9 cellular contexts compared by ENCODE assay signal in the genomic region with DNA sequence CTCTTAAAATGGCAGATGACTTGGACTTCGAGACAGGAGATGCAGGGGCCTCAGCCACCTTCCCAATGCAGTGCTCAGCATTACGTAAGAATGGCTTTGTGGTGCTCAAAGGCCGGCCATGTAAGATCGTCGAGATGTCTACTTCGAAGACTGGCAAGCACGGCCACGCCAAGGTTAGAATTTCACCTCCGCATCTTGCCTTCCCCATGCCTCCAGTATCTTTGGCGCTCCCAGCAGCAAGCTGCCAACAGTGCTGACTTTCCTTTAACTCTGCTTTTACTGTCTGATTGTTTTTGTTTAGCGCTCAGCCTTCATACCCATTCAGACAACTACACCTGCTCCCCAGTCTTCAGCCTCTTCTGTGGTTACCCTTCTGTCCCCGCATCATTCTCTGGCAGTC. TPM values are rescaled to one million over a fixed set of nuclear protein-coding genes. Genes with fewer than 3 reads are reported as not detected.
DNase-seq lines count a peak whose midpoint lies in the region; ATAC-seq and TF ChIP-seq lines count a peak whose summit lies in the region.
"Had no signal": no experiment of that assay in that cellular context is flagged by ENCODE, and none has a peak within 500 bp of the region (broad histone marks: within the 10 kb centered on the region; RNA-seq: fewer than 3 reads in every experiment).

No MANE protein-coding gene starts in this region.

- no peak for ATAC-seq in activated CD8-positive, alpha-beta T cell treated with anti-CD3 and anti-CD28 coated beads for 36 hours
- no peak for ATAC-seq in stimulated activated naive CD8-positive, alpha-beta T cell treated with anti-CD3 and anti-CD28 coated beads, Interleukin-15, amount 100 ng/mL, for 72 hours
- ATAC-seq in HG02623 (IDR thresholded peaks at IDR 0.05; ENCODE audit: unreplicated experiment): no peak

- no peak for DNase-seq in activated T-cell treated with anti-CD3 and anti-CD28 coated beads, Interleukin-2, amount 50 U/mL, for 24 hours
- no peak for DNase-seq in activated T-cell treated with anti-CD3 and anti-CD28 coated beads, Interleukin-2, amount 50 U/mL, for 1 hour
- no peak for DNase-seq in activated CD8-positive, alpha-beta T cell treated with anti-CD3 and anti-CD28 coated beads for 36 hours
- DNase-seq in stimulated activated naive CD8-positive, alpha-beta T cell treated with anti-CD3 and anti-CD28 coated beads, Interleukin-15, amount 100 ng/mL, for 72 hours: no peak
- DNase-seq in HUDEP-2 (lab: John Stamatoyannopoulos, UW; ENCODE audit: unreplicated experiment in 76 of 76): no peak
- DNase-seq in NK-92 treated with Interleukin-12 subunit alpha and Interleukin-12 subunit beta, amount 100 ng/mL, for 24 hours (lab: John Stamatoyannopoulos, UW): no peak

- H3K27ac Mint-ChIP-seq in activated T-cell treated with anti-CD3 and anti-CD28 coated beads, Interleukin-2, amount 50 U/mL, for 24 hours: peak overlapping the region; percentile 99
- H3K27ac Mint-ChIP-seq in activated CD8-positive, alpha-beta T cell treated with anti-CD3 and anti-CD28 coated beads for 36 hours: peak overlapping the region; percentile 97
- H3K27ac Mint-ChIP-seq in stimulated activated naive CD8-positive, alpha-beta T cell treated with anti-CD3 and anti-CD28 coated beads, Interleukin-15, amount 100 ng/mL, for 72 hours: peak overlapping the region in 1 of 2 donors; percentile 42

- POLR2A ChIA-PET in activated CD8-positive, alpha-beta T cell treated with anti-CD3 and anti-CD28 coated beads for 36 hours (lab: Charles Lee): interaction anchor here (0.5 to 9.0 kb wide), 18 partner anchors 8 to 274 kb away, joined by 3 to 150 read pairs (median 4); a partner anchor contains a TSS

- peaks cover 68% of the 10 kb centered on the region for H3K36me3 Mint-ChIP-seq in activated T-cell treated with anti-CD3 and anti-CD28 coated beads, Interleukin-2, amount 50 U/mL, for 24 hours (ENCODE audit: low read depth)
- peaks cover 52% of the 10 kb centered on the region for H3K36me3 Mint-ChIP-seq in activated CD8-positive, alpha-beta T cell treated with anti-CD3 and anti-CD28 coated beads for 36 hours (ENCODE audit: low read depth)

- no peaks in the 10 kb centered on the region for H3K9me3 Mint-ChIP-seq in activated T-cell treated with anti-CD3 and anti-CD28 coated beads, Interleukin-2, amount 50 U/mL, for 24 hours
- H3K9me3 Mint-ChIP-seq in activated CD8-positive, alpha-beta T cell treated with anti-CD3 and anti-CD28 coated beads for 36 hours: no peaks in the 10 kb centered on the region
- no peaks in the 10 kb centered on the region for H3K9me3 Mint-ChIP-seq in stimulated activated naive CD8-positive, alpha-beta T cell treated with anti-CD3 and anti-CD28 coated beads, Interleukin-15, amount 100 ng/mL, for 72 hours

- intact Hi-C loops in activated CD8-positive, alpha-beta T cell treated with anti-CD3 and anti-CD28 coated beads for 36 hours (cut with micrococcal nuclease): no loop called here

- H3K4me1 Mint-ChIP-seq in activated T-cell treated with anti-CD3 and anti-CD28 coated beads, Interleukin-2, amount 50 U/mL, for 24 hours (ENCODE audit: low read depth): peaks cover 61% of the 10 kb centered on the region
- peaks cover 58% of the 10 kb centered on the region for H3K4me1 Mint-ChIP-seq in activated CD8-positive, alpha-beta T cell treated with anti-CD3 and anti-CD28 coated beads for 36 hours (ENCODE audit: low read depth)
- peaks cover 59% of the 10 kb centered on the region for H3K4me1 Mint-ChIP-seq in stimulated activated naive CD8-positive, alpha-beta T cell treated with anti-CD3 and anti-CD28 coated beads, Interleukin-15, amount 100 ng/mL, for 72 hours

- no peak for TF ChIP-seq CTCF in activated CD8-positive, alpha-beta T cell treated with anti-CD3 and anti-CD28 coated beads for 36 hours (IDR thresholded peaks at IDR 0.05)

- peak overlapping the region; percentile 97 for H3K4me3 ChIP-seq in iPS-11a (ENCODE audit: low read depth, low read length)

- CTCF ChIA-PET in activated CD8-positive, alpha-beta T cell treated with anti-CD3 and anti-CD28 coated beads for 36 hours (lab: Charles Lee): interaction anchor here (0.8 to 2.1 kb wide), 4 partner anchors 13 to 46 kb away, joined by 3 to 11 read pairs (median 3); no protein-coding TSS in a partner anchor

- no peaks in the 10 kb centered on the region for H3K27me3 Mint-ChIP-seq in activated T-cell treated with anti-CD3 and anti-CD28 coated beads, Interleukin-2, amount 50 U/mL, for 24 hours
- no peaks in the 10 kb centered on the region for H3K27me3 Mint-ChIP-seq in activated CD8-positive, alpha-beta T cell treated with anti-CD3 and anti-CD28 coated beads for 36 hours
- H3K27me3 Mint-ChIP-seq in stimulated activated naive CD8-positive, alpha-beta T cell treated with anti-CD3 and anti-CD28 coated beads, Interleukin-15, amount 100 ng/mL, for 72 hours: no peaks in the 10 kb centered on the region

- H3K4me3 Mint-ChIP-seq in activated T-cell treated with anti-CD3 and anti-CD28 coated beads, Interleukin-2, amount 50 U/mL, for 24 hours: peak overlapping the region; percentile 96
- H3K4me3 Mint-ChIP-seq in activated CD8-positive, alpha-beta T cell treated with anti-CD3 and anti-CD28 coated beads for 36 hours: peak overlapping the region; percentile 94
- H3K4me3 Mint-ChIP-seq in stimulated activated naive CD8-positive, alpha-beta T cell treated with anti-CD3 and anti-CD28 coated beads, Interleukin-15, amount 100 ng/mL, for 72 hours: peak overlapping the region; percentile 85 to 86

RNA-seq across cellular contexts. Expression of a gene that starts 2.2 kb away (rescaled TPM):
- 1,000 to 10,000 TPM; 1,064 TPM for total RNA-seq in activated CD8-positive, alpha-beta T cell treated with anti-CD3 and anti-CD28 coated beads for 36 hours

RNA-seq across cellular contexts. Expression of a gene that starts 5.5 kb away (rescaled TPM):
- 10 to 100 TPM; 31.8 to 36.8 TPM for total RNA-seq in activated CD8-positive, alpha-beta T cell treated with anti-CD3 and anti-CD28 coated beads for 36 hours

RNA-seq across cellular contexts. Expression of a gene that starts 15.2 kb away (rescaled TPM):
- under 1 TPM; 0.56 to 0.83 TPM for total RNA-seq in activated CD8-positive, alpha-beta T cell treated with anti-CD3 and anti-CD28 coated beads for 36 hours
- total RNA-seq: fibroblast of villous mesenchyme had no signal

RNA-seq across cellular contexts. Expression of a gene that starts 19.5 kb away (rescaled TPM):
- total RNA-seq in activated CD8-positive, alpha-beta T cell treated with anti-CD3 and anti-CD28 coated beads for 36 hours: 10 to 100 TPM; 36.2 to 40.4 TPM

RNA-seq across cellular contexts. Expression of a gene that starts 26.7 kb away (rescaled TPM):
- 100 to 1,000 TPM; 309 to 342 TPM for total RNA-seq in activated CD8-positive, alpha-beta T cell treated with anti-CD3 and anti-CD28 coated beads for 36 hours
